Comparison of ENCODE assay signal across 14 cellular contexts in genomic region chr1:93559045-93559444, GRCh38.
"Had no signal": no experiment of that assay in that cellular context is flagged by ENCODE, and none has a peak within 500 bp of the region (broad histone marks: within the 10 kb centered on the region; RNA-seq: fewer than 3 reads in every experiment).

No MANE protein-coding gene starts in this region.

- H3K27ac Mint-ChIP-seq: activated naive CD8-positive, alpha-beta T cell treated with anti-CD3 and anti-CD28 coated beads, Interleukin-2, amount 50 U/mL, for 24 hours; activated T-helper 17 cell treated with anti-CD3 and anti-CD28 coated beads, Interleukin-2, amount 50 U/mL, for 72 hours; endodermal cell; neural progenitor cell; stimulated activated naive CD8-positive, alpha-beta T cell treated with anti-CD3 and anti-CD28 coated beads, Interleukin-15, Interleukin-2, amounts not matched to agents 100 ng/mL and 50 ng/mL, for 24 hours had no signal

- H3K4me3 Mint-ChIP-seq: activated naive CD8-positive, alpha-beta T cell treated with anti-CD3 and anti-CD28 coated beads, Interleukin-2, amount 50 U/mL, for 24 hours; activated T-helper 17 cell treated with anti-CD3 and anti-CD28 coated beads, Interleukin-2, amount 50 U/mL, for 72 hours; endodermal cell; neural progenitor cell; stimulated activated naive CD8-positive, alpha-beta T cell treated with anti-CD3 and anti-CD28 coated beads, Interleukin-15, Interleukin-2, amounts not matched to agents 100 ng/mL and 50 ng/mL, for 24 hours had no signal

- DNase-seq: activated CD4-positive, CD25-positive, alpha-beta regulatory T cell treated with anti-CD3 and anti-CD28 coated beads, Interleukin-2, amount 50 U/mL, for 72 hours; activated naive CD4-positive, alpha-beta T cell treated with Interleukin-2 at 50 U/mL for 16 hours; activated naive CD8-positive, alpha-beta T cell treated with anti-CD3 and anti-CD28 coated beads, Interleukin-2, amount 50 U/mL, for 24 hours; aorta; erythroblast; gastrocnemius medialis; heart right ventricle; left colon; right lobe of liver; trophoblast cell had no signal

- ATAC-seq: activated naive CD8-positive, alpha-beta T cell treated with anti-CD3 and anti-CD28 coated beads, Interleukin-2, amount 50 U/mL, for 24 hours; activated T-helper 17 cell treated with anti-CD3 and anti-CD28 coated beads, Interleukin-2, amount 50 U/mL, for 72 hours; gastrocnemius medialis; heart right ventricle; right lobe of liver had no signal

- H3K9me3 Mint-ChIP-seq: activated T-helper 17 cell treated with anti-CD3 and anti-CD28 coated beads, Interleukin-2, amount 50 U/mL, for 72 hours; endodermal cell; stimulated activated naive CD8-positive, alpha-beta T cell treated with anti-CD3 and anti-CD28 coated beads, Interleukin-15, Interleukin-2, amounts not matched to agents 100 ng/mL and 50 ng/mL, for 24 hours had no signal

- H3K4me1 Mint-ChIP-seq: neural progenitor cell had no signal
